19 cellular contexts compared by ENCODE assay signal in the genomic region with DNA sequence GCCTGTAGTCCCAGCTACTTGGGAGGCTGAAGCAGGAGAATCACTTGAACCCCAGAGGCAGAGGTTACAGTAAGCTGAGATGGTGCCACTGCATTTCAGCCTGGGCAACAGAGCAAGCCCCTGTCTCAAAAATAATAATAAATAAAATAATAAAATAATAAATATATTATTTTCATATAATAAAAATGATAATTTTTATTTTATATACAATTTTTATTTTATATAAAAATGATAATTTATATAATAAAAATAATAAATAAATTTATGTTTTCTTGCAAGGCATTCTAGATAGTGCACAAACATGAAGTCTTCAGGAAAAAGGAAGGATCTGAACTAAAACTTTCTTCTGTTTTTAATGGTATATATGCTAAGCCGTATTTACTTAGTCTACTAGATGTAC.
"Had no signal": no experiment of that assay in that cellular context is flagged by ENCODE, and none has a peak within 500 bp of the region (broad histone marks: within the 10 kb centered on the region; RNA-seq: fewer than 3 reads in every experiment).

No MANE protein-coding gene starts in this region.

- H3K4me1 ChIP-seq: SJCRH30 had no signal

- H3K27ac ChIP-seq: HL-60, SJCRH30 had no signal

- ATAC-seq: Panc1, PC-3, Right ventricle myocardium inferior, SK-N-SH treated with all-trans-retinoic acid at 6 μM for 48 hours had no signal

- H3K9me3 ChIP-seq: SJCRH30 had no signal

- H3K36me3 ChIP-seq: MG63, SJCRH30 had no signal

- H3K27me3 ChIP-seq: MG63, SJCRH30 had no signal

- H3K4me3 ChIP-seq: MG63, SJCRH30 had no signal

- DNase-seq: Karpas-422, KBM-7, NCI-H1436, NCI-H187, NCI-H2081 treated with DMSO at 0.1 percent for 48 hours, NCI-H2171, NCI-H226, NCI-H510A, NCI-H524 treated with DMSO at 0.1 percent for 48 hours, NCI-H69, NCI-H774, PC-3, SHP77 treated with DMSO at 0.1 percent for 48 hours, SJCRH30 had no signal
